13 cellular contexts compared by ENCODE assay signal in the genomic region with DNA sequence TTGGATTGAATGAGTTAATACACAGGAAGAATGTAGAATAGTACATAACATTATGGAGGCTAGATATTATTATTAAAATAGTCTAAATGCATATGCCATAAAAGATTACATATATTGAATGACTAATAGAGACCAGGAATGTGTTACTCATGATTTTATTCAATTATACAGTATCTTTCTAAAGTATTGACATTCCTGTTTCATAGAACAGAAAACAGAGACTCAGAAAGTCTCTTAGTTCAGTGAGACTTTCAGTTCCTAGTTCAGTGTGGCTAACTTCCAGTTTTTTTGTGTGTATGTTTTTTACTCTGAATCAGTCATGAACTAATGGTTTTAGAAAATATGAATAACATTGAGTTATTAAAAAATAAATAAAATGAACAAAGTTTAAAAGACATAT. TPM values are rescaled to one million over a fixed set of nuclear protein-coding genes. Genes with fewer than 3 reads are reported as not detected.
DNase-seq lines count a peak whose midpoint lies in the region; ATAC-seq, FAIRE-seq and TF ChIP-seq lines count a peak whose summit lies in the region.
"Had no signal": no experiment of that assay in that cellular context is flagged by ENCODE, and none has a peak within 500 bp of the region (broad histone marks: within the 10 kb centered on the region; RNA-seq: fewer than 3 reads in every experiment).

No MANE protein-coding gene starts in this region.

- no peaks in the 10 kb centered on the region for H3K9me3 Mint-ChIP-seq in activated B cell treated with CpG ODN at 0.5 μM for 24 hours
- H3K9me3 Mint-ChIP-seq in stimulated activated naive B cell treated with anti-CD40 and anti-IgM and Interleukin-4, amounts not matched to agents 10 μg/mL and 1 μg/mL and 100 μg/mL, for 72 hours: no peaks in the 10 kb centered on the region
- H3K9me3 Mint-ChIP-seq: natural killer cell had no signal

- no peak for DNase-seq in activated B cell treated with CpG ODN at 0.5 μM for 24 hours
- no peak for DNase-seq in stimulated activated naive B cell treated with anti-CD40 and anti-IgM and Interleukin-4, amounts not matched to agents 10 μg/mL and 1 μg/mL and 100 μg/mL, for 72 hours
- DNase-seq in GM19239 (ENCODE audit: insufficient read length, low spot score): no peak
- DNase-seq in NCI-H2029 treated with DMSO at 0.1 percent for 48 hours (lab: John Stamatoyannopoulos, UW): no peak
- DNase-seq in NCI-H774 (lab: John Stamatoyannopoulos, UW): no peak
- DNase-seq: activated CD8-positive, alpha-beta memory T cell treated with anti-CD3 and anti-CD28 coated beads, Interleukin-2, amount 50 U/mL, for 48 hours; amygdala; natural killer cell; NCI-H1417 had no signal

- POLR2A ChIA-PET in activated B cell treated with CpG ODN at 0.5 μM for 24 hours (lab: Charles Lee): no interaction called here

- no peak overlapping the region for H3K4me3 Mint-ChIP-seq in activated B cell treated with CpG ODN at 0.5 μM for 24 hours
- no peak overlapping the region for H3K4me3 Mint-ChIP-seq in stimulated activated naive B cell treated with anti-CD40 and anti-IgM and Interleukin-4, amounts not matched to agents 10 μg/mL and 1 μg/mL and 100 μg/mL, for 72 hours
- H3K4me3 Mint-ChIP-seq: natural killer cell had no signal

- H3K27me3 Mint-ChIP-seq in activated B cell treated with CpG ODN at 0.5 μM for 24 hours: no peaks in the 10 kb centered on the region
- H3K27me3 Mint-ChIP-seq in stimulated activated naive B cell treated with anti-CD40 and anti-IgM and Interleukin-4, amounts not matched to agents 10 μg/mL and 1 μg/mL and 100 μg/mL, for 72 hours: no peaks in the 10 kb centered on the region

- no peak for FAIRE-seq in GM19239 (lab: Jason Lieb, UNC)
- FAIRE-seq: D721Med had no signal

- H3K36me3 Mint-ChIP-seq in activated B cell treated with CpG ODN at 0.5 μM for 24 hours (ENCODE audit: low read depth): no peaks in the 10 kb centered on the region
- H3K36me3 Mint-ChIP-seq in stimulated activated naive B cell treated with anti-CD40 and anti-IgM and Interleukin-4, amounts not matched to agents 10 μg/mL and 1 μg/mL and 100 μg/mL, for 72 hours: no peaks in the 10 kb centered on the region
- H3K36me3 Mint-ChIP-seq: natural killer cell had no signal

- ATAC-seq in GM21360 (IDR thresholded peaks at IDR 0.05; ENCODE audit: unreplicated experiment) (peak; percentile 66), HG03066 (IDR thresholded peaks at IDR 0.05; ENCODE audit: low read depth, unreplicated experiment) (peak; percentile 50), activated B cell treated with CpG ODN at 0.5 μM for 24 hours (ENCODE audit: low read depth) (peak; percentile 56)
- ATAC-seq in stimulated activated naive B cell treated with anti-CD40 and anti-IgM and Interleukin-4, amounts not matched to agents 10 μg/mL and 1 μg/mL and 100 μg/mL, for 72 hours (replicated peaks): peak; percentile 68 to 75
- ATAC-seq: natural killer cell had no signal

- intact Hi-C loops in activated B cell treated with CpG ODN at 0.5 μM for 24 hours (cut with micrococcal nuclease): loop anchor here (2.0 kb wide), 1 partner anchor 41 kb away; no protein-coding TSS in a partner anchor

- H3K27ac Mint-ChIP-seq in activated B cell treated with CpG ODN at 0.5 μM for 24 hours: no peak overlapping the region
- H3K27ac Mint-ChIP-seq in stimulated activated naive B cell treated with anti-CD40 and anti-IgM and Interleukin-4, amounts not matched to agents 10 μg/mL and 1 μg/mL and 100 μg/mL, for 72 hours: no peak overlapping the region
- H3K27ac Mint-ChIP-seq: natural killer cell had no signal

- TF ChIP-seq CTCF in activated B cell treated with CpG ODN at 0.5 μM for 24 hours (IDR thresholded peaks at IDR 0.05): no peak

- peaks cover 15% of the 10 kb centered on the region for H3K4me1 Mint-ChIP-seq in activated B cell treated with CpG ODN at 0.5 μM for 24 hours
- H3K4me1 Mint-ChIP-seq in stimulated activated naive B cell treated with anti-CD40 and anti-IgM and Interleukin-4, amounts not matched to agents 10 μg/mL and 1 μg/mL and 100 μg/mL, for 72 hours: peaks cover 4 to 5% of the 10 kb centered on the region in 2 donors
- H3K4me1 Mint-ChIP-seq: natural killer cell had no signal

- CTCF ChIA-PET in activated B cell treated with CpG ODN at 0.5 μM for 24 hours (lab: Charles Lee): interaction anchor here (1.3 kb wide), 1 partner anchor 126 kb away, joined by 4 read pairs; no protein-coding TSS in a partner anchor

RNA-seq across cellular contexts. Expression of gene TMEM244, which starts 34.6 kb away (rescaled TPM):
- not detected in 2 replicates for total RNA-seq in activated B cell treated with CpG ODN at 0.5 μM for 24 hours
- total RNA-seq: natural killer cell, urinary bladder had no signal
